25 cellular contexts compared by ENCODE assay signal in the genomic region with DNA sequence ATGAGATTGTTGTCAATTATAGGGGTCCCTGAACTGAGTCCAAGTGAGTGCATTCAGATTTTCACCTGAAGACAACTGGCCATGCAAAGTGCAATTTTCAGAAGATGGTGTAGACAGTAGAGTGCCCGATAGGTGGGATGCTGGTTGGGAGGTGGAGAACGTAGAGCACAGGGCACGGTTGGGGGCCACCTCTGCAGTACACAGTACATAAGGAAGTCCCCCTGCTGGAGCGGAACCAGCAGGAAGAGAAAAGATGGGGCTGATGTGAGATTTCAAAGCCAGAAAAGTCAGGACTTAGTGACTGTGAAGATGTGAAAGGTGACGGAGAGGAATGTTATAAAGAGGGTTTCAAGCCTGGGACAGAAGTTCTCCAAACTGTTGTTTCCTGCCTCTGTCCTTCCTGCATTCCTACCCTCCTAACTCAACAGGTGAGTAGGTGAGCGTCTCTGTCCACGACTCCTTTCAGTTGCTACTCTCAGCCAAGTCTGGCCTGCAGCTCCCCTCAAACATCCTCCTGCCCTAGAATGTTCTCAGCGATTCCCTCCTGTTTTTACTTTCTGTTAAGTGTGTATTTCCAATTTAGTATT.
"Had no signal": no experiment of that assay in that cellular context is flagged by ENCODE, and none has a peak within 500 bp of the region (broad histone marks: within the 10 kb centered on the region; RNA-seq: fewer than 3 reads in every experiment).

No MANE protein-coding gene starts in this region.

- H3K4me1 Mint-ChIP-seq: stimulated activated memory B cell treated with anti-CD40 and anti-IgM and Interleukin-4, amounts not matched to agents 10 μg/mL and 1 μg/mL and 100 μg/mL, for 72 hours had no signal

- H3K27me3 ChIP-seq: body of pancreas, stomach, suprapubic skin, transverse colon, uterus had no signal

- ATAC-seq: activated CD8-positive, alpha-beta T cell treated with anti-CD3 and anti-CD28 coated beads, Interleukin-2, amount 10 ng/mL, durations not matched to agents 7 days and 5 days; activated naive CD8-positive, alpha-beta T cell treated with anti-CD3 and anti-CD28 coated beads, Interleukin-2, amount 50 U/mL, for 24 hours; body of pancreas; left cardiac atrium; mucosa of descending colon; sciatic nerve; stimulated activated memory B cell treated with anti-CD40 and anti-IgM and Interleukin-4, amounts not matched to agents 10 μg/mL and 1 μg/mL and 100 μg/mL, for 72 hours had no signal

- H3K4me3 ChIP-seq: body of pancreas, mucosa of descending colon, stomach, suprapubic skin, transverse colon, uterus had no signal

- H3K27ac Mint-ChIP-seq: activated CD8-positive, alpha-beta T cell treated with anti-CD3 and anti-CD28 coated beads, Interleukin-2, amount 10 ng/mL, durations not matched to agents 7 days and 5 days; activated naive CD8-positive, alpha-beta T cell treated with anti-CD3 and anti-CD28 coated beads, Interleukin-2, amount 50 U/mL, for 24 hours; activated T-helper 1 cell treated with anti-CD3 and anti-CD28 coated beads, Interleukin-12 subunit alpha, Interleukin-12 subunit beta, Interleukin-2, Interleukin-4 antibody, amounts not matched to agents 30 ng/mL and 10 ng/mL and 1 ng/mL, durations not matched to agents 14 hours and 24 hours and 36 hours; memory B cell; stimulated activated memory B cell treated with anti-CD40 and anti-IgM and Interleukin-4, amounts not matched to agents 10 μg/mL and 1 μg/mL and 100 μg/mL, for 72 hours had no signal

- H3K9me3 Mint-ChIP-seq: activated T-helper 1 cell treated with anti-CD3 and anti-CD28 coated beads, Interleukin-12 subunit alpha, Interleukin-12 subunit beta, Interleukin-2, Interleukin-4 antibody, amounts not matched to agents 30 ng/mL and 10 ng/mL and 1 ng/mL, durations not matched to agents 14 hours and 24 hours and 36 hours; memory B cell had no signal

- H3K36me3 Mint-ChIP-seq: memory B cell; stimulated activated memory B cell treated with anti-CD40 and anti-IgM and Interleukin-4, amounts not matched to agents 10 μg/mL and 1 μg/mL and 100 μg/mL, for 72 hours had no signal

- H3K27ac ChIP-seq: body of pancreas, stomach, suprapubic skin, transverse colon, WERI-Rb-1 had no signal

- H3K4me3 Mint-ChIP-seq: activated CD8-positive, alpha-beta T cell treated with anti-CD3 and anti-CD28 coated beads, Interleukin-2, amount 10 ng/mL, durations not matched to agents 7 days and 5 days; activated naive CD8-positive, alpha-beta T cell treated with anti-CD3 and anti-CD28 coated beads, Interleukin-2, amount 50 U/mL, for 24 hours; activated T-helper 1 cell treated with anti-CD3 and anti-CD28 coated beads, Interleukin-12 subunit alpha, Interleukin-12 subunit beta, Interleukin-2, Interleukin-4 antibody, amounts not matched to agents 30 ng/mL and 10 ng/mL and 1 ng/mL, durations not matched to agents 14 hours and 24 hours and 36 hours; memory B cell; neural crest cell; stimulated activated memory B cell treated with anti-CD40 and anti-IgM and Interleukin-4, amounts not matched to agents 10 μg/mL and 1 μg/mL and 100 μg/mL, for 72 hours had no signal

- H3K36me3 ChIP-seq: stomach, suprapubic skin, transverse colon, uterus, WERI-Rb-1 had no signal

- H3K27me3 Mint-ChIP-seq: activated naive CD8-positive, alpha-beta T cell treated with anti-CD3 and anti-CD28 coated beads, Interleukin-2, amount 50 U/mL, for 24 hours; memory B cell; stimulated activated memory B cell treated with anti-CD40 and anti-IgM and Interleukin-4, amounts not matched to agents 10 μg/mL and 1 μg/mL and 100 μg/mL, for 72 hours had no signal

- H3K9me3 ChIP-seq: body of pancreas, mucosa of descending colon, stomach, suprapubic skin, transverse colon, uterus had no signal

- H3K4me1 ChIP-seq: body of pancreas, stomach, suprapubic skin, uterus had no signal

- DNase-seq: activated CD4-positive, alpha-beta T cell treated with anti-CD3 and anti-CD28 coated beads for 1 hour; activated CD4-positive, alpha-beta T cell treated with anti-CD3 and anti-CD28 coated beads, Interleukin-2, amount 50 U/mL, for 1 hour; activated CD8-positive, alpha-beta T cell treated with anti-CD3 and anti-CD28 coated beads, Interleukin-2, amount 10 ng/mL, durations not matched to agents 7 days and 5 days; activated gamma-delta T cell; activated naive CD4-positive, alpha-beta T cell treated with anti-CD3 and anti-CD28 coated beads, Interleukin-2, amount 50 U/mL, for 16 hours; activated naive CD8-positive, alpha-beta T cell treated with anti-CD3 and anti-CD28 coated beads, Interleukin-2, amount 50 U/mL, for 24 hours; body of pancreas; foreskin melanocyte; glutamatergic neuron; hippocampal formation; left cardiac atrium; mucosa of descending colon; posterior cingulate gyrus; small intestine; stimulated activated CD4-positive, alpha-beta T cell treated with anti-CD3 and anti-CD28 coated beads, Interleukin-15, amount 100 ng/mL, for 24 hours; stomach; transverse colon; uterus; WERI-Rb-1 had no signal
